In the genomic region with DNA sequence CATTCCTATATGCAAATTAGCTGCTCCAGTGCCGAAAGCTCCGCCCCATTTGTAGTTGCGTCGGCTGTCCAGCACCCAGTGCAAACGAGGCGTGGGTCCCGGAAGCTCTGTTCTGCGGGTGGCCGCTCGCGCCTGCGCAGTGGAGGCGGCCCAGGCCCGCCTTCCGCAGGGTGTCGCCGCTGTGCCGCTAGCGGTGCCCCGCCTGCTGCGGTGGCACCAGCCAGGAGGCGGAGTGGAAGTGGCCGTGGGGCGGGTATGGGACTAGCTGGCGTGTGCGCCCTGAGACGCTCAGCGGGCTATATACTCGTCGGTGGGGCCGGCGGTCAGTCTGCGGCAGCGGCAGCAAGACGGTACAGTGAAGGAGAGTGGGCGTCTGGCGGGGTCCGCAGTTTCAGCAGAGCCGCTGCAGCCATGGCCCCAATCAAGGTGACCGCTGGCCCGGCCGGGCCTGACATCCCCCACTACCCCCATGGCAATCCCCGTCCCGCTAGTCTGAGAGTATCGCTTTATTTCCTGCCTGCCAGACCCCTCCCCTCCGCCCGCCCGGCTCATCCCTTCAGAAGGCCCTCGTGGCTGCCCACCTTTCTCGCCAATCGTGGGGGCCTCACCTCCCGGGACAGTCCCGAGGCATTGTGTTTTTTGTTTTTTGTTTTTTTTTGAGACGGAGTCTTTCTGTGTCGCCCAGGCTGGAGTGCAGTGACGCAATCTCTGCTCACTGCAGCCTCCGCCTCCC, we compare ENCODE assay signal across 8 cellular contexts. TPM values are rescaled to one million over a fixed set of nuclear protein-coding genes. Genes with fewer than 3 reads are reported as not detected.
A peak's percentile ranks its signal among the peaks of the same experiment; 100 is the strongest.
DNase-seq lines count a peak whose midpoint lies in the region; ATAC-seq and TF ChIP-seq lines count a peak whose summit lies in the region.

A gene (plus strand): TSS at position 161 of the 733 bp plus-strand sequence. CDS start 95 bp downstream, at position 256.

- H3K4me3 ChIP-seq in WI38 (ENCODE audit: low read depth, low read length) (peak within 1 kb of the TSS; percentile 75), mammary epithelial cell (replicated peaks in 1 of 3; ENCODE audit: insufficient read depth in 1 of 3, low read depth in 2 of 3, low read length in 3 of 3) (peak within 1 kb of the TSS; percentile 77 to 91 (median 79)), iPS-20b (ENCODE audit: low read length) (peak within 1 kb of the TSS; percentile 94), skin epidermis (peak within 1 kb of the TSS; percentile 51 to 87 (median 68))

- peak within 1 kb of the TSS; percentile 88 for H3K9ac ChIP-seq in mammary epithelial cell (ENCODE audit: insufficient read depth, low read length)
- peak within 1 kb of the TSS; percentile 96 for H3K9ac ChIP-seq in iPS-20b (ENCODE audit: low read depth, low read length)

- TSS peak; percentile 60 for BruUV-seq in mammary epithelial cell (replicated peaks; lab: Mats Ljungman, UMichigan)

- H3K27ac ChIP-seq in mammary epithelial cell (ENCODE audit: insufficient read depth, low read depth, low read length) (peak within 1 kb of the TSS; percentile 95), iPS-20b (ENCODE audit: low read length) (peak within 1 kb of the TSS; percentile 88), skin epidermis (peak within 1 kb of the TSS; percentile 81 to 98 (median 92))

- H2AFZ ChIP-seq in mammary epithelial cell (ENCODE audit: low read depth, low read length), result peak within 1 kb of the TSS; percentile 83

- no peaks in the 10 kb centered on the region for H3K9me3 ChIP-seq in mammary epithelial cell (replicated peaks; ENCODE audit: insufficient read depth, low read length)
- H3K9me3 ChIP-seq in iPS-20b (ENCODE audit: insufficient read depth, low read depth, low read length), result no peaks in the 10 kb centered on the region

- ATAC-seq in GM18907 (IDR thresholded peaks at IDR 0.05; ENCODE audit: unreplicated experiment), result peak; percentile 48
- peak; percentile 71 for ATAC-seq in HG03159 (IDR thresholded peaks at IDR 0.05; ENCODE audit: unreplicated experiment)

- DNase-seq in AG08396 (ENCODE audit: low spot score) (peak; percentile 99), NCI-H2227 treated with DMSO at 0.1 percent for 48 hours (lab: John Stamatoyannopoulos, UW) (peak; percentile 94), mammary epithelial cell (peak; percentile 95)

- 0 out of 2 replicates have a peak, but pooled peaks have one; percentile 2 for TF ChIP-seq CTCF in WI38 (IDR thresholded peaks at IDR 0.05; ENCODE audit: low read depth, low read length)
- peak; percentile 5 to 62 for TF ChIP-seq CTCF in mammary epithelial cell (conservative IDR thresholded peaks at IDR 0.05 in 1 of 2, IDR thresholded peaks at IDR 0.05 in 1 of 2; ENCODE audit: extremely low read depth in 1 of 2, insufficient read depth in 1 of 2, low read depth in 1 of 2, low read length in 2 of 2)

- H4K20me1 ChIP-seq in mammary epithelial cell (ENCODE audit: insufficient read depth, low read length), result no peaks in the 10 kb centered on the region

- intact Hi-C loops in mammary epithelial cell (cut with micrococcal nuclease), result loop anchor here (1.0 to 2.0 kb wide), 5 partner anchors 13 to 131 kb away; no protein-coding TSS in a partner anchor

- CTCF ChIA-PET in mammary epithelial cell (lab: Charles Lee; ENCODE audit: low non-redundant PET), result interaction anchor here (0.6 to 2.2 kb wide), 11 partner anchors 13 to 751 kb away, joined by 3 to 36 read pairs (median 4); no protein-coding TSS in a partner anchor

- 3% methylated on average over 24 of the region's 57 CpGs for WGBS in mammary epithelial cell (ENCODE audit: low coverage, missing lambda C conversion rate)

- H3K27me3 ChIP-seq in mammary epithelial cell (ENCODE audit: insufficient read depth, low read length), result no peaks in the 10 kb centered on the region
- H3K27me3 ChIP-seq in iPS-20b (ENCODE audit: insufficient read depth, low read length), result no peaks in the 10 kb centered on the region

- H3K36me3 ChIP-seq in mammary epithelial cell (ENCODE audit: insufficient read depth, low read length) (peaks cover 5% of the 10 kb centered on the region), iPS-20b (ENCODE audit: insufficient read depth, low read depth, low read length) (peaks cover 55% of the 10 kb centered on the region)

- in situ Hi-C loops in mammary epithelial cell (cut with MboI; ENCODE audit: low sequenced_read_pairs in 2 of 2), result no loop called here

- peaks cover 63% of the 10 kb centered on the region for H3K79me2 ChIP-seq in mammary epithelial cell (ENCODE audit: insufficient read depth, low read length)

- dilution Hi-C loops in mammary epithelial cell (cut with HindIII; ENCODE audit: low sequenced_read_pairs), result no loop called here

- H3K4me1 ChIP-seq in mammary epithelial cell (ENCODE audit: insufficient read depth, low read length) (peaks cover 41% of the 10 kb centered on the region), iPS-20b (ENCODE audit: insufficient read depth, low read length) (peaks cover 2% of the 10 kb centered on the region; the same call in 1 of the 2 replicates)

- H3K4me2 ChIP-seq in mammary epithelial cell (ENCODE audit: insufficient read depth, low read depth, low read length), result peak within 1 kb of the TSS; percentile 83

RNA-seq across cellular contexts. Expression of the gene that starts here (rescaled TPM):
- total RNA-seq in mammary epithelial cell, result 100 to 1,000 TPM; 333 to 449 TPM
- 660 TPM for polyA plus RNA-seq in mammary epithelial cell
- 272 TPM for polyA minus RNA-seq in mammary epithelial cell

Comparison
In these comparisons a context has a peak if more than half of its experiments do, and no peak if none do; other contexts are left out.
1. Peak in every context shown above with its lines: DNase-seq, ATAC-seq, H3K4me3 ChIP-seq and H3K27ac ChIP-seq.